27 cellular contexts compared by ENCODE assay signal in genomic region chr18:3434685-3435084, GRCh38.
"Had no signal": no experiment of that assay in that cellular context is flagged by ENCODE, and none has a peak within 500 bp of the region (broad histone marks: within the 10 kb centered on the region; RNA-seq: fewer than 3 reads in every experiment).

No MANE protein-coding gene starts in this region.

- ATAC-seq: left cardiac atrium; left ventricle myocardium superior; lower lobe of right lung; naive thymus-derived CD8-positive, alpha-beta T cell; pancreas; sciatic nerve; stimulated activated naive B cell treated with anti-CD40 and anti-IgM and Interleukin-4, amounts not matched to agents 10 μg/mL and 1 μg/mL and 100 μg/mL, for 72 hours; stimulated activated naive CD8-positive, alpha-beta T cell treated with anti-CD3 and anti-CD28 coated beads, Interleukin-15, Interleukin-2, amounts not matched to agents 100 U/mL and 50 U/mL, for 24 hours had no signal

- H3K27ac ChIP-seq: lower lobe of right lung, pancreas, prostate gland, skin epidermis, stomach, testis, thyroid gland, transverse colon, upper lobe of left lung, vagina had no signal

- H3K36me3 ChIP-seq: lower lobe of right lung, pancreas, prostate gland, stomach, thyroid gland, transverse colon, upper lobe of left lung, vagina had no signal

- H3K27me3 ChIP-seq: pancreas, stomach, testis, thyroid gland, transverse colon, upper lobe of left lung, vagina had no signal

- DNase-seq: hippocampal formation; kidney glomerular epithelial cell; left cardiac atrium; left ventricle myocardium superior; lower lobe of right lung; mammary epithelial cell; mesenchymal stem cell; naive thymus-derived CD8-positive, alpha-beta T cell; nucleus accumbens; pancreas; posterior cingulate gyrus; stimulated activated CD4-positive, alpha-beta T cell treated with anti-CD3 and anti-CD28 coated beads, Interleukin-12 subunit alpha, Interleukin-12 subunit beta, amount 100 ng/mL, for 4 hours; stimulated activated CD4-positive, alpha-beta T cell treated with anti-CD3 and anti-CD28 coated beads, Interleukin-15, amount 100 ng/mL, for 24 hours; stimulated activated CD4-positive, alpha-beta T cell treated with anti-CD3 and anti-CD28 coated beads, Interleukin-2, amount 100 ng/mL, for 24 hours; stimulated activated CD4-positive, alpha-beta T cell treated with anti-CD3 and anti-CD28 coated beads, Interleukin-4, amount 100 ng/mL, for 1 hour; stimulated activated naive B cell treated with anti-CD40 and anti-IgM and Interleukin-4, amounts not matched to agents 10 μg/mL and 1 μg/mL and 100 μg/mL, for 72 hours; stimulated activated naive CD8-positive, alpha-beta T cell treated with anti-CD3 and anti-CD28 coated beads, Interleukin-15, Interleukin-2, amounts not matched to agents 100 U/mL and 50 U/mL, for 24 hours; stomach; testis; thyroid gland; transverse colon; upper lobe of left lung had no signal

- H3K4me1 ChIP-seq: lower lobe of right lung, prostate gland, stomach, testis, thyroid gland, transverse colon, upper lobe of left lung, vagina had no signal

- H3K4me3 ChIP-seq: lower lobe of right lung, pancreas, prostate gland, skin epidermis, stomach, testis, thyroid gland, transverse colon, upper lobe of left lung, vagina had no signal

- FAIRE-seq: keratinocyte, pancreas had no signal

- H3K9me3 ChIP-seq: lower lobe of right lung, pancreas, prostate gland, stomach, testis, thyroid gland, transverse colon, upper lobe of left lung, vagina had no signal
